19 cellular contexts compared by ENCODE assay signal in genomic region chr3:178340523-178340922, GRCh38.
"Had no signal": no experiment of that assay in that cellular context is flagged by ENCODE, and none has a peak within 500 bp of the region (broad histone marks: within the 10 kb centered on the region; RNA-seq: fewer than 3 reads in every experiment).

No MANE protein-coding gene starts in this region.

- H3K36me3 ChIP-seq: SJSA1 had no signal

- H3K27me3 ChIP-seq: SJSA1 had no signal

- H3K27ac ChIP-seq: SJSA1, SK-N-MC had no signal

- H3K9me3 ChIP-seq: SJSA1 had no signal

- H3K4me3 ChIP-seq: SJSA1, SK-N-MC had no signal

- DNase-seq: KBM-7, MV-4-11, NCI-H1048, NCI-H1105, NCI-H1417 treated with DMSO at 0.1 percent for 48 hours, NCI-H146, NCI-H1694 treated with DMSO at 0.1 percent for 48 hours, NCI-H1930, NCI-H2081, NCI-H2107, NCI-H2227 treated with DMSO at 0.1 percent for 48 hours, NCI-H524, NCI-H526 treated with DMSO at 0.1 percent for 48 hours, NCI-H774, Right ventricle myocardium superior, RPMI8226, SIG-M5 had no signal
